In genomic region chr4:163139048-163139447, GRCh38 we compare ENCODE assay signal across 10 cellular contexts.
"Had no signal": no experiment of that assay in that cellular context is flagged by ENCODE, and none has a peak within 500 bp of the region (broad histone marks: within the 10 kb centered on the region; RNA-seq: fewer than 3 reads in every experiment).

No MANE protein-coding gene starts in this region.

- DNase-seq: GM23248, GOT3, H7, HFFc6, IMR-90, KG1 had no signal

- H3K27ac ChIP-seq: GM23248 had no signal

- H3K9me3 ChIP-seq: HAP-1 had no signal

- FAIRE-seq: HTR-8/SVneo, K562 had no signal

- ATAC-seq: HCT116, K562 had no signal

- H3K4me3 ChIP-seq: GM23248, HAP-1, K562 had no signal

- H3K4me1 ChIP-seq: HAP-1 had no signal
